14 cellular contexts compared by ENCODE assay signal in the genomic region with DNA sequence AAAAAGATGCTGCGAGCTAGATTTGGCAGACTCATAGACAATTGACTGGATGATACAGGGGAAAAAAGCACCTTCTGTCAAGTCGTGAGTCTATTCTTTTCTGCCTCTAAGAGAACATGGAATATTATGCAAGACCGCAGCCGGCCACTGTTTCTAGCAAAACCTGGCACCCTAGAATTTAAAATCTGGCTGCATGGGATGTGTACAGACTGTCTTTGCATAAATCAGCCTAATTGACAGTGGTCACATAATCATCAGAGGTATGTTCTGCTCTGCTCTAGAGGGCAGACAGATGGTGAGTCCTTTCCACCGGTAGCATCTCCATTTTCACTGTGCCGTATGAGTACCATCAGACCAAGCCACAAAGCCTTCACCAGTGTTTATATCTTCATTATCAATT.
"Had no signal": no experiment of that assay in that cellular context is flagged by ENCODE, and none has a peak within 500 bp of the region (broad histone marks: within the 10 kb centered on the region; RNA-seq: fewer than 3 reads in every experiment).

No MANE protein-coding gene starts in this region.

- DNase-seq: cortex of kidney; effector CD8-positive, alpha-beta T cell; foreskin melanocyte; heart left ventricle; kidney glomerular epithelial cell; mucosa of descending colon; naive thymus-derived CD8-positive, alpha-beta T cell; ovary; sigmoid colon; stimulated activated CD4-positive, alpha-beta T cell treated with anti-CD3 and anti-CD28 coated beads, Interleukin-2, amount 100 ng/mL, for 24 hours; stimulated activated CD4-positive, alpha-beta T cell treated with anti-CD3 and anti-CD28 coated beads, Interleukin-4, amount 100 ng/mL, for 4 hours; stimulated activated naive CD4-positive, alpha-beta T cell; stomach; trophoblast cell had no signal
